In the genomic region with DNA sequence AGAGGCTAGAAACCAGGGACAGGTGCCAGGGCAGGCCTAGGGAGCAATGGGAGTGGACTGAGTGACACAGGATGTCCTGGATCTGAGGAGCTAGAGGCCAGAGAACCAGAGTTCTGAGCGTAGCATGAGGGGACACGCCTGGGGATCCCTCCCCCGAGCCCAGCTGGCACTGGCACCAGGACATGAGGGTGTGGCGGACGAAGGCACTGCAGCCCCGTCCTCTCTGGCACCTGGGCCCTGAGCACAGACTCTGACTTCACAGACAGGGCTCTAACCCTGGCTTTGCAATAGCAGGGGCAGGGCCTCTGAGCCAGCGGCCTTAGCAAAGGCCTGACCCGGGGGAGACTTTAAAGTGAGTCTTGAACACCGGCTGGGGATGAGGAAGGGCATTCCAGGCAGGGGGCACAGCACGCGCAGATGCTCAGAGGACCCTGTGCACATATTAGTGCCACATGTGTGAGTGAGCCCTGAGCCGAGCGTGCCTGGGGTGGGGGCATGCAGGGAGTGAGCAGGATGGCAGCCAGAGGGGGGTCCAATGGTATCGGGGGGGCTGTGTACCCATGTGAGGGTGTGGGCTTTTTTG, we compare ENCODE assay signal across 15 cellular contexts.
DNase-seq lines count a peak whose midpoint lies in the region; ATAC-seq, FAIRE-seq and TF ChIP-seq lines count a peak whose summit lies in the region.
"Had no signal": no experiment of that assay in that cellular context is flagged by ENCODE, and none has a peak within 500 bp of the region (broad histone marks: within the 10 kb centered on the region; RNA-seq: fewer than 3 reads in every experiment).

No MANE protein-coding gene starts in this region.

- no peaks in the 10 kb centered on the region for H3K27me3 Mint-ChIP-seq in activated T-helper 17 cell treated with anti-CD3 and anti-CD28 coated beads, Interleukin-2, amount 50 U/mL, for 72 hours
- H3K27me3 Mint-ChIP-seq in activated T-cell treated with anti-CD3 and anti-CD28 coated beads, Interleukin-2, amount 50 U/mL, for 24 hours: peaks cover 18% of the 10 kb centered on the region

- POLR2A ChIA-PET in A549 (lab: Yijun Ruan, JAX): no interaction called here

- H3K27me3 ChIP-seq in DOHH2 (ENCODE audit: control insufficient read depth, low read length) (peaks cover 3% of the 10 kb centered on the region; the same call in 1 of the 2 replicates), left ventricle myocardium inferior (ENCODE audit: low read depth) (peaks cover 48% of the 10 kb centered on the region)

- peaks cover 12% of the 10 kb centered on the region; the same call in 2 of the 3 replicates for H3K9me3 ChIP-seq in A549
- no peaks in the 10 kb centered on the region for H3K9me3 ChIP-seq in DOHH2 (ENCODE audit: control insufficient read depth, insufficient read depth, low read length)
- H3K9me3 ChIP-seq in left ventricle myocardium inferior (replicated peaks): peaks cover 8% of the 10 kb centered on the region

- no peaks in the 10 kb centered on the region for H4K20me1 ChIP-seq in DOHH2 (ENCODE audit: control insufficient read depth, insufficient read depth, low read depth, low read length)

- peaks cover 15% of the 10 kb centered on the region for H3K4me1 Mint-ChIP-seq in activated T-helper 17 cell treated with anti-CD3 and anti-CD28 coated beads, Interleukin-2, amount 50 U/mL, for 72 hours
- peaks cover 26% of the 10 kb centered on the region for H3K4me1 Mint-ChIP-seq in activated T-cell treated with anti-CD3 and anti-CD28 coated beads, Interleukin-2, amount 50 U/mL, for 24 hours (ENCODE audit: low read depth)

- H3K9me3 Mint-ChIP-seq in activated T-helper 17 cell treated with anti-CD3 and anti-CD28 coated beads, Interleukin-2, amount 50 U/mL, for 72 hours: no peaks in the 10 kb centered on the region
- H3K9me3 Mint-ChIP-seq in activated T-cell treated with anti-CD3 and anti-CD28 coated beads, Interleukin-2, amount 50 U/mL, for 24 hours: no peaks in the 10 kb centered on the region

- intact Hi-C loops in left ventricle myocardium inferior (cut with micrococcal nuclease): no loop called here

- in situ Hi-C loops in GM13977 (cut with MboI; ENCODE audit: low pct_unique_long_range_greater_than_20kb, low sequenced_read_pairs, unreplicated experiment): no loop called here

- H3K79me2 ChIP-seq in DOHH2 (ENCODE audit: control insufficient read depth, low read length): no peaks in the 10 kb centered on the region

- no peak for DNase-seq in A549 (ENCODE audit: low read depth in 1 of 2, low spot score in 1 of 2)
- peak; percentile 37 for DNase-seq in mucosa of gallbladder (ENCODE audit: low spot score)
- DNase-seq in activated T-cell treated with anti-CD3 and anti-CD28 coated beads, Interleukin-2, amount 50 U/mL, for 24 hours: no peak
- no peak for DNase-seq in GM13977 (ENCODE audit: low spot score)
- DNase-seq in left ventricle myocardium inferior: no peak
- DNase-seq in ureter (ENCODE audit: low spot score): no peak
- DNase-seq: midbrain, NCI-H1105, RPMI8226 had no signal

- no peak for TF ChIP-seq RAD21 in A549 (conservative IDR thresholded peaks at IDR 0.05 in 1 of 2, IDR thresholded peaks at IDR 0.05 in 1 of 2)

- no peaks in the 10 kb centered on the region for H3K36me3 Mint-ChIP-seq in activated T-helper 17 cell treated with anti-CD3 and anti-CD28 coated beads, Interleukin-2, amount 50 U/mL, for 72 hours (ENCODE audit: low read depth)
- no peaks in the 10 kb centered on the region for H3K36me3 Mint-ChIP-seq in activated T-cell treated with anti-CD3 and anti-CD28 coated beads, Interleukin-2, amount 50 U/mL, for 24 hours (ENCODE audit: low read depth)

- no peaks in the 10 kb centered on the region for H3K9me2 ChIP-seq in DOHH2 (replicated peaks; ENCODE audit: control insufficient read depth, low read length)

- H3K4me2 ChIP-seq in A549: peak overlapping the region; percentile 23; the same call in 1 of the 3 replicates
- peak overlapping the region; percentile 65 for H3K4me2 ChIP-seq in DOHH2 (ENCODE audit: low read length)

- no peaks in the 10 kb centered on the region for H3K36me3 ChIP-seq in DOHH2 (ENCODE audit: control insufficient read depth, low read length)
- no peaks in the 10 kb centered on the region for H3K36me3 ChIP-seq in left ventricle myocardium inferior
- H3K36me3 ChIP-seq: heart left ventricle had no signal

- H3K4me3 Mint-ChIP-seq in activated T-helper 17 cell treated with anti-CD3 and anti-CD28 coated beads, Interleukin-2, amount 50 U/mL, for 72 hours: peak overlapping the region; percentile 54
- H3K4me3 Mint-ChIP-seq in activated T-cell treated with anti-CD3 and anti-CD28 coated beads, Interleukin-2, amount 50 U/mL, for 24 hours: no peak overlapping the region
- H3K4me3 Mint-ChIP-seq: activated T-cell treated with anti-CD3 and anti-CD28 coated beads, Interleukin-2, amount 50 U/mL, for 4 hours had no signal

- FAIRE-seq in A549 (lab: Jason Lieb, UNC): no peak
- FAIRE-seq: GM18507 had no signal

- peaks cover 13% of the 10 kb centered on the region; the same call in 2 of the 3 replicates for H3K4me1 ChIP-seq in A549
- peaks cover 41% of the 10 kb centered on the region for H3K4me1 ChIP-seq in DOHH2 (ENCODE audit: control insufficient read depth, low read length)
- no peaks in the 10 kb centered on the region for H3K4me1 ChIP-seq in left ventricle myocardium inferior

- H3K4me3 ChIP-seq in A549: no peak overlapping the region
- H3K4me3 ChIP-seq in DOHH2 (ENCODE audit: low read length): peak overlapping the region; percentile 38
- H3K4me3 ChIP-seq in left ventricle myocardium inferior: no peak overlapping the region
- H3K4me3 ChIP-seq: heart left ventricle had no signal

- TF ChIP-seq POLR2A in A549 (IDR thresholded peaks at IDR 0.05; ENCODE audit: low read length): no peak

- TF ChIP-seq EP300 in A549 (IDR thresholded peaks at IDR 0.05): no peak

- H3K27ac ChIP-seq in A549 (peak overlapping the region in 1 of 2 experiments; percentile 69; a peak in 3 of 6 replicates), DOHH2 (ENCODE audit: low read depth, low read length) (peak overlapping the region; percentile 85), left ventricle myocardium inferior (replicated peaks) (no peak overlapping the region)

- H3F3A ChIP-seq in DOHH2 (ENCODE audit: control insufficient read depth, insufficient read depth): peaks cover 3% of the 10 kb centered on the region; the same call in 1 of the 2 replicates

- TF ChIP-seq CTCF in A549 (IDR thresholded peaks at IDR 0.05) (no peak), DOHH2 (IDR thresholded peaks at IDR 0.05; ENCODE audit: low read depth, low read length, poor library complexity, severe bottlenecking) (no peak), GM13977 (IDR thresholded peaks at IDR 0.05; ENCODE audit: extremely low read depth, insufficient read depth, missing control alignments) (no peak), left ventricle myocardium inferior (IDR thresholded peaks at IDR 0.05; ENCODE audit: borderline replicate concordance) (no peak)

- CTCF ChIA-PET in A549 (lab: Yijun Ruan, JAX): no interaction called here

- H3K27ac Mint-ChIP-seq in activated T-helper 17 cell treated with anti-CD3 and anti-CD28 coated beads, Interleukin-2, amount 50 U/mL, for 72 hours: peak overlapping the region; percentile 45
- H3K27ac Mint-ChIP-seq in activated T-cell treated with anti-CD3 and anti-CD28 coated beads, Interleukin-2, amount 50 U/mL, for 24 hours: no peak overlapping the region

- 79% methylated on average over 7 of the region's 14 CpGs for WGBS in A549 (ENCODE audit: missing lambda C conversion rate)

- ATAC-seq in A549: peak; percentile 21 to 26; a peak in 2 of 6 replicates
- no peak for ATAC-seq in activated T-helper 17 cell treated with anti-CD3 and anti-CD28 coated beads, Interleukin-2, amount 50 U/mL, for 72 hours (replicated peaks)
- ATAC-seq: esophagus mucosa had no signal

TF ChIP-seq in A549, 52 proteins besides CTCF, POLR2A, EP300 and RAD21:
- no peak for TF ChIP-seq FOXS1 (CRISPR knock-in tag; IDR thresholded peaks at IDR 0.05)
- no peak for TF ChIP-seq HOXB5 (CRISPR knock-in tag; IDR thresholded peaks at IDR 0.05)
- TF ChIP-seq PHF8 (IDR thresholded peaks at IDR 0.05; ENCODE audit: borderline replicate concordance, low read depth): no peak
- TF ChIP-seq ESRRA (IDR thresholded peaks at IDR 0.05; ENCODE audit: borderline replicate concordance, low read length): no peak
- TF ChIP-seq SREBF2 (IDR thresholded peaks at IDR 0.05): no peak
- no peak for TF ChIP-seq ZSCAN20 (CRISPR knock-in tag; IDR thresholded peaks at IDR 0.05)
- no peak for TF ChIP-seq CHD4 (IDR thresholded peaks at IDR 0.05; ENCODE audit: borderline replicate concordance)
- no peak for TF ChIP-seq BHLHE40 (IDR thresholded peaks at IDR 0.05; ENCODE audit: low read depth, low read length)
- no peak for TF ChIP-seq MAX (IDR thresholded peaks at IDR 0.05)
- TF ChIP-seq FOSB (CRISPR knock-in tag; IDR thresholded peaks at IDR 0.05): no peak
- TF ChIP-seq HDAC2 (IDR thresholded peaks at IDR 0.05): no peak
TF ChIP-seq in A549: peak in this region for 0.
